ENCODE assay signal across 1 cellular context in the genomic region with DNA sequence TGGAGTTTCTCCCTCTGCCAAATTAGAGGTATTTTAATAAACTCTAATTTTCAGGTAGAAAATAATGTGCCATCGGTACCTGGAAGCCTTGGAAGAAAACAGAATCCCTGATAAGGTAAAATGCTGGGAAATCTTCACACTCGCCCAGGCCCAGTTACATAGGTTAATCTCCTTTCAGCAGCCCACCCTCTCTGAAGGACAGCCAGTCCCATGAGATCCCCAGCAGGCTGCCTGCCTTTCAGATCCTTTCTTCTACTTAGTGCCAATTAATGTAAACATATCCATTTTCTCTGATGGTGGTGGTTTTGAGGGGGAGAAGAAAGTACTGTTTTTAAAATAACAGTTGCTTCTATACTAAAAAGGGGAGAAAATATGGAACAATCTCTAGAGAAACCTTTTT.
TF ChIP-seq lines count a peak whose summit lies in the region.

No MANE protein-coding gene starts in this region.

TF ChIP-seq in IMR-90, 13 proteins besides CTCF, POLR2A, EP300 and RAD21 (continued from another document):
- TF ChIP-seq, protein P1, sequence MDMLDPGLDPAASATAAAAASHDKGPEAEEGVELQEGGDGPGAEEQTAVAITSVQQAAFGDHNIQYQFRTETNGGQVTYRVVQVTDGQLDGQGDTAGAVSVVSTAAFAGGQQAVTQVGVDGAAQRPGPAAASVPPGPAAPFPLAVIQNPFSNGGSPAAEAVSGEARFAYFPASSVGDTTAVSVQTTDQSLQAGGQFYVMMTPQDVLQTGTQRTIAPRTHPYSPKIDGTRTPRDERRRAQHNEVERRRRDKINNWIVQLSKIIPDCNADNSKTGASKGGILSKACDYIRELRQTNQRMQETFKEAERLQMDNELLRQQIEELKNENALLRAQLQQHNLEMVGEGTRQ (IDR thresholded peaks at IDR 0.05; ENCODE audit: low read depth, low read length), result no peak
- TF ChIP-seq MXI1 (IDR thresholded peaks at IDR 0.05; ENCODE audit: borderline replicate concordance, low read depth, low read length) (no peak), NFE2L2 (IDR thresholded peaks at IDR 0.05; ENCODE audit: low read depth, low read length) (no peak), MAZ (IDR thresholded peaks at IDR 0.05; ENCODE audit: borderline replicate concordance, low read depth, low read length) (no peak), CEBPB (IDR thresholded peaks at IDR 0.05; ENCODE audit: low read depth, low read length) (no peak), MAFK (IDR thresholded peaks at IDR 0.05; ENCODE audit: low read depth, low read length) (no peak)
- TF ChIP-seq, protein P2, sequence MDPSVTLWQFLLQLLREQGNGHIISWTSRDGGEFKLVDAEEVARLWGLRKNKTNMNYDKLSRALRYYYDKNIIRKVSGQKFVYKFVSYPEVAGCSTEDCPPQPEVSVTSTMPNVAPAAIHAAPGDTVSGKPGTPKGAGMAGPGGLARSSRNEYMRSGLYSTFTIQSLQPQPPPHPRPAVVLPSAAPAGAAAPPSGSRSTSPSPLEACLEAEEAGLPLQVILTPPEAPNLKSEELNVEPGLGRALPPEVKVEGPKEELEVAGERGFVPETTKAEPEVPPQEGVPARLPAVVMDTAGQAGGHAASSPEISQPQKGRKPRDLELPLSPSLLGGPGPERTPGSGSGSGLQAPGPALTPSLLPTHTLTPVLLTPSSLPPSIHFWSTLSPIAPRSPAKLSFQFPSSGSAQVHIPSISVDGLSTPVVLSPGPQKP (IDR thresholded peaks at IDR 0.05; ENCODE audit: borderline replicate concordance, low read depth, low read length), result no peak
